ENCODE assay signal across 8 cellular contexts in genomic region chr2:223956267-223956666, GRCh38. TPM values are rescaled to one million over a fixed set of nuclear protein-coding genes. Genes with fewer than 3 reads are reported as not detected.
DNase-seq lines count a peak whose midpoint lies in the region; ATAC-seq, FAIRE-seq and TF ChIP-seq lines count a peak whose summit lies in the region.

No MANE protein-coding gene starts in this region.

- BruUV-seq in GM12878 (replicated peaks; lab: Mats Ljungman, UMichigan) = no TSS peak

- H3K4me2 ChIP-seq in GM12878 (ENCODE audit: control insufficient read depth, insufficient read depth) (peak overlapping the region; percentile 60), osteoblast (ENCODE audit: insufficient read depth, low read length) (peak overlapping the region; percentile 74)

- H4K20me1 ChIP-seq in GM12878 (ENCODE audit: control insufficient read depth, insufficient read depth) (no peaks in the 10 kb centered on the region), osteoblast (ENCODE audit: insufficient read depth, low read length) (peaks cover 18% of the 10 kb centered on the region)

- TF ChIP-seq POLR2A in GM12891 (IDR thresholded peaks at IDR 0.05; ENCODE audit: low read depth, low read length) (no peak), GM12878 (IDR thresholded peaks at IDR 0.05; ENCODE audit: low read depth, low read length) (no peak), GM18505 (IDR thresholded peaks at IDR 0.05; ENCODE audit: borderline replicate concordance, extremely low read depth, insufficient read depth, insufficient read length) (no peak)

- RAD21 ChIA-PET in GM12878 (lab: Charles Lee; ENCODE audit: unreplicated experiment) = no interaction called here

- SMC1A ChIA-PET in GM12878 (lab: Charles Lee; ENCODE audit: uncharacterized antibody, unreplicated experiment) = interaction anchor here (1.0 to 3.3 kb wide), 4 partner anchors 10 to 30 kb away, joined by 3 to 14 read pairs (median 7); no protein-coding TSS in a partner anchor

- H3K79me2 ChIP-seq in GM12878 (ENCODE audit: control insufficient read depth, insufficient read depth, low read length) (peaks cover 40% of the 10 kb centered on the region), osteoblast (ENCODE audit: insufficient read depth, low read length) (peaks cover 40% of the 10 kb centered on the region)

- in situ Hi-C loops in GM12878 (cut with MboI) = loop anchor here (10.0 kb wide), 1 partner anchor 629 kb away; the partner anchor contains the start of gene CUL3

- H2AFZ ChIP-seq in GM12878 (ENCODE audit: control insufficient read depth, low read depth, low read length) (peak overlapping the region; percentile 28; the same call in 1 of the 2 replicates), osteoblast (ENCODE audit: low read length) (peak overlapping the region; percentile 66)

- peaks cover 31% of the 10 kb centered on the region for H3K4me1 ChIP-seq in GM12878 (ENCODE audit: control insufficient read depth, insufficient read depth, low read length)
- peaks cover 51% of the 10 kb centered on the region for H3K4me1 ChIP-seq in osteoblast (ENCODE audit: insufficient read depth, low read length)

- CTCF ChIA-PET in GM12878 (lab: Yijun Ruan, JAX) = interaction anchor here (0.9 to 4.8 kb wide), 4 partner anchors 11 to 59 kb away, joined by 3 to 48 read pairs (median 10); partner anchors contain the start of gene WDFY1

- H3K27ac ChIP-seq in GM12878 (ENCODE audit: control insufficient read depth, insufficient read depth) (peak overlapping the region; percentile 87), osteoblast (ENCODE audit: low read depth, low read length) (peak overlapping the region; percentile 85)

- no peak for TF ChIP-seq CTCF in GM12878 (IDR thresholded peaks at IDR 0.05 in 2 of 3, conservative IDR thresholded peaks at IDR 0.05 in 1 of 3; ENCODE audit: control insufficient read depth in 2 of 3, extremely low read depth in 1 of 3, insufficient read depth in 1 of 3, low read depth in 3 of 3, low read length in 3 of 3)
- TF ChIP-seq CTCF in osteoblast (IDR thresholded peaks at IDR 0.05; ENCODE audit: extremely low read depth, low read depth, low read length) = no peak

- H3K27me3 ChIP-seq in GM12878 (replicated peaks in 1 of 2; ENCODE audit: control insufficient read depth in 2 of 2, insufficient read depth in 2 of 2, low read length in 1 of 2) (no peaks in the 10 kb centered on the region), osteoblast (ENCODE audit: insufficient read depth, low read length) (no peaks in the 10 kb centered on the region)

- POLR2A ChIA-PET in GM12878 (lab: Charles Lee) = interaction anchor here (2.5 kb wide), 1 partner anchor 11 kb away, joined by 8 read pairs; the partner anchor contains the start of gene WDFY1

- no peak overlapping the region for H3K4me3 ChIP-seq in GM12878
- no peak overlapping the region for H3K4me3 ChIP-seq in osteoblast (ENCODE audit: insufficient read depth, low read length)

- TF ChIP-seq EP300 in GM12878 (IDR thresholded peaks at IDR 0.05; ENCODE audit: borderline replicate concordance in 1 of 2, control insufficient read depth in 1 of 2, low read depth in 2 of 2, low read length in 2 of 2) = no peak

- no peak for TF ChIP-seq RAD21 in GM12878 (IDR thresholded peaks at IDR 0.05; ENCODE audit: insufficient read depth, low read depth, low read length)

- ATAC-seq in HG02884 (IDR thresholded peaks at IDR 0.05; ENCODE audit: unreplicated experiment) = peak; percentile 21
- peak; percentile 36 for ATAC-seq in GM12878
- ATAC-seq in GM18505 (IDR thresholded peaks at IDR 0.05; ENCODE audit: unreplicated experiment) = no peak

- peak; percentile 59 for FAIRE-seq in GM12891 (lab: Jason Lieb, UNC)
- FAIRE-seq in GM12878 (lab: Jason Lieb, UNC) = no peak

- H3K9ac ChIP-seq in GM12878 (ENCODE audit: control insufficient read depth, insufficient read depth, low read length) = no peak overlapping the region

- no peaks in the 10 kb centered on the region for H3K9me3 ChIP-seq in GM12878 (replicated peaks; ENCODE audit: control insufficient read depth, insufficient read depth, low read length)
- no peaks in the 10 kb centered on the region for H3K9me3 ChIP-seq in osteoblast (ENCODE audit: low read depth, low read length)

- DNase-seq in GM12891 (ENCODE audit: insufficient read length, low spot score) = no peak
- DNase-seq in GM12878 (ENCODE audit: low read depth, low spot score) = no peak
- no peak for DNase-seq in osteoblast (ENCODE audit: insufficient read length, low spot score, missing footprints)
- no peak for DNase-seq in KG1 (lab: John Stamatoyannopoulos, UW)
- no peak for DNase-seq in A172 (ENCODE audit: low spot score)
- no peak for DNase-seq in NCI-H187 treated with DMSO at 0.1 percent for 48 hours (lab: John Stamatoyannopoulos, UW)

- H3K36me3 ChIP-seq in GM12878 (ENCODE audit: control insufficient read depth in 2 of 2, insufficient read depth in 2 of 2, low read length in 1 of 2) = peaks cover 0 to 11% of the 10 kb centered on the region in 2 experiments; a peak in 1 of 4 replicates
- H3K36me3 ChIP-seq in osteoblast (ENCODE audit: insufficient read depth, low read length) = peaks cover 8% of the 10 kb centered on the region

- intact Hi-C loops in GM12878 (cut with micrococcal nuclease; ENCODE audit: unreplicated experiment) = loop anchor here (2.0 kb wide), 1 partner anchor 15 kb away; no protein-coding TSS in a partner anchor

- 50% methylated on average over 4 of the region's 4 CpGs for WGBS in GM12878 (ENCODE audit: insufficient coverage, insufficient replicate concordance, low lambda C conversion rate, missing lambda C conversion rate)

TF ChIP-seq in GM12891, 5 proteins besides CTCF, POLR2A, EP300 and RAD21:
- TF ChIP-seq PAX5 (IDR thresholded peaks at IDR 0.05; ENCODE audit: insufficient read depth, low read length, severe bottlenecking) = no peak
- no peak for TF ChIP-seq POU2F2 (IDR thresholded peaks at IDR 0.05; ENCODE audit: low read depth, low read length)
- no peak for TF ChIP-seq POLR2AphosphoS5 (IDR thresholded peaks at IDR 0.05; ENCODE audit: low read depth, low read length)
- TF ChIP-seq SPI1 (IDR thresholded peaks at IDR 0.05; ENCODE audit: low read depth, low read length) = no peak
- TF ChIP-seq TAF1 (IDR thresholded peaks at IDR 0.05; ENCODE audit: low read depth, low read length) = no peak

TF ChIP-seq in GM12878, 131 proteins besides CTCF, POLR2A, EP300 and RAD21 (continues in another document):
- no peak for TF ChIP-seq RCOR1 (conservative IDR thresholded peaks at IDR 0.05; ENCODE audit: low read depth, low read length)
- 0 out of 2 replicates have a peak, but pooled peaks have one; percentile 41 for TF ChIP-seq BCL11A (IDR thresholded peaks at IDR 0.05; ENCODE audit: low read depth, low read length)
- no peak for TF ChIP-seq SRF (IDR thresholded peaks at IDR 0.05; ENCODE audit: low read depth in 2 of 2, low read length in 2 of 2)
- peak; percentile 47 to 56 for TF ChIP-seq IKZF2 (IDR thresholded peaks at IDR 0.05)
- 0 out of 2 replicates have a peak, but pooled peaks have one; percentile 26 for TF ChIP-seq EED (IDR thresholded peaks at IDR 0.05; ENCODE audit: low read depth)
- TF ChIP-seq ATF7 (IDR thresholded peaks at IDR 0.05; ENCODE audit: low read depth) = no peak
- TF ChIP-seq MTA2 (IDR thresholded peaks at IDR 0.05; ENCODE audit: low read depth) = peak; percentile 56; the same call in 1 of the 2 replicates
- peak; percentile 26; the same call in 1 of the 2 replicates for TF ChIP-seq JUNB (IDR thresholded peaks at IDR 0.05)
- 0 out of 2 replicates have a peak, but pooled peaks have one; percentile 48 for TF ChIP-seq IRF4 (IDR thresholded peaks at IDR 0.05; ENCODE audit: low read depth, low read length)
- TF ChIP-seq NR2C1 (IDR thresholded peaks at IDR 0.05) = no peak

RNA-seq across cellular contexts. Expression of gene MRPL44, which starts 1.0 kb away (rescaled TPM):
- polyA plus RNA-seq in GM12891 (2012; ENCODE audit: low read depth, missing spikeins) = 27.1 TPM
- total RNA-seq in GM12878 (2013; cell fraction: nucleolus; rRNA removed) = 10.5 and 11.2 TPM in 2 replicates
- total RNA-seq in GM12878 (2014; rRNA removed) = 39.5 and 43.2 TPM in 2 replicates
- total RNA-seq in GM12878 (2014; rRNA removed; fragmentation: Illumina TruSeq; extraction: Trizol) = 39.8 and 44.3 TPM in 2 replicates
- 28.9 and 30.6 TPM in 2 replicates for total RNA-seq in GM12878 (2021)
- polyA plus RNA-seq in GM12878 (2011; ENCODE audit: low read depth) = 28.9 TPM
- polyA plus RNA-seq in GM12878 (2011; rRNA removed) = 29.7 and 36.8 TPM in 2 replicates
- 25.2 and 28.7 TPM in 2 replicates for polyA plus RNA-seq in GM12878 (2011; cell fraction: cytosol; rRNA removed)
- 8.0 and 12.3 TPM in 2 replicates for polyA plus RNA-seq in GM12878 (2011; cell fraction: nucleus; rRNA removed)
- 23.1 and 30.3 TPM in 2 replicates for polyA plus RNA-seq in GM12878 (2012)
- polyA plus RNA-seq in GM12878 (2014; fragmentation: Illumina TruSeq; extraction: Trizol) = 38.7 and 40.9 TPM in 2 replicates
- 10 to 100 TPM; 18.3 to 22.0 TPM for polyA plus RNA-seq in GM12878 (2014; fragmentation: Nextera tagmentation; extraction: Ambion mirVana)
- 34.6 and 36.2 TPM in 2 replicates for polyA plus RNA-seq in GM12878 (2014; rRNA removed)
- 10 to 100 TPM; 39.9 to 42.6 TPM for polyA plus RNA-seq in GM12878 (2016; fragmentation: Nextera tagmentation; extraction: Ambion mirVana)
- polyA minus RNA-seq in GM12878 (2011; rRNA and poly(A)+ RNA removed) = 6.9 and 9.1 TPM in 2 replicates
- 7.7 and 13.1 TPM in 2 replicates for polyA minus RNA-seq in GM12878 (2011; cell fraction: cytosol; rRNA and poly(A)+ RNA removed)
- 5.2 and 7.7 TPM in 2 replicates for polyA minus RNA-seq in GM12878 (2011; cell fraction: nucleus; rRNA and poly(A)+ RNA removed)
- total RNA-seq in osteoblast = 26.2 and 29.3 TPM in 2 replicates
- 63.1 and 69.4 TPM in 2 replicates for total RNA-seq in A172 (2014; rRNA removed; shearing (Covaris generic))

RNA-seq across cellular contexts. Expression of gene WDFY1, which starts 11.1 kb away (rescaled TPM):
- 16.4 TPM for polyA plus RNA-seq in GM12891 (2012; ENCODE audit: low read depth, missing spikeins)
- 74.7 and 94.2 TPM in 2 replicates for total RNA-seq in GM12878 (2013; cell fraction: nucleolus; rRNA removed)
- 16.7 and 17.0 TPM in 2 replicates for total RNA-seq in GM12878 (2014; rRNA removed)
- 13.2 and 14.3 TPM in 2 replicates for total RNA-seq in GM12878 (2014; rRNA removed; fragmentation: Illumina TruSeq; extraction: Trizol)
- 10.5 and 10.9 TPM in 2 replicates for total RNA-seq in GM12878 (2021)
- 23.3 TPM for polyA plus RNA-seq in GM12878 (2011; ENCODE audit: low read depth)
- polyA plus RNA-seq in GM12878 (2011; rRNA removed) = 28.1 and 36.3 TPM in 2 replicates
- 19.1 and 23.9 TPM in 2 replicates for polyA plus RNA-seq in GM12878 (2011; cell fraction: cytosol; rRNA removed)
- polyA plus RNA-seq in GM12878 (2011; cell fraction: nucleus; rRNA removed) = 37.0 and 38.2 TPM in 2 replicates
- 31.3 and 31.7 TPM in 2 replicates for polyA plus RNA-seq in GM12878 (2012)
- 11.9 and 14.3 TPM in 2 replicates for polyA plus RNA-seq in GM12878 (2014; fragmentation: Illumina TruSeq; extraction: Trizol)
- 1 to 10 TPM; 2.9 to 4.6 TPM for polyA plus RNA-seq in GM12878 (2014; fragmentation: Nextera tagmentation; extraction: Ambion mirVana)
- 9.8 and 11.1 TPM in 2 replicates for polyA plus RNA-seq in GM12878 (2014; rRNA removed)
- polyA plus RNA-seq in GM12878 (2016; fragmentation: Nextera tagmentation; extraction: Ambion mirVana) = 10 to 100 TPM; 20.3 to 22.0 TPM
- polyA minus RNA-seq in GM12878 (2011; rRNA and poly(A)+ RNA removed) = 91.4 and 121 TPM in 2 replicates
- polyA minus RNA-seq in GM12878 (2011; cell fraction: cytosol; rRNA and poly(A)+ RNA removed) = 10.2 and 11.4 TPM in 2 replicates
- 36.8 and 53.6 TPM in 2 replicates for polyA minus RNA-seq in GM12878 (2011; cell fraction: nucleus; rRNA and poly(A)+ RNA removed)
- 74.6 and 83.4 TPM in 2 replicates for total RNA-seq in osteoblast
- total RNA-seq in A172 (2014; rRNA removed; shearing (Covaris generic)) = 70.9 and 78.5 TPM in 2 replicates
